13 cellular contexts compared by ENCODE assay signal in the genomic region with DNA sequence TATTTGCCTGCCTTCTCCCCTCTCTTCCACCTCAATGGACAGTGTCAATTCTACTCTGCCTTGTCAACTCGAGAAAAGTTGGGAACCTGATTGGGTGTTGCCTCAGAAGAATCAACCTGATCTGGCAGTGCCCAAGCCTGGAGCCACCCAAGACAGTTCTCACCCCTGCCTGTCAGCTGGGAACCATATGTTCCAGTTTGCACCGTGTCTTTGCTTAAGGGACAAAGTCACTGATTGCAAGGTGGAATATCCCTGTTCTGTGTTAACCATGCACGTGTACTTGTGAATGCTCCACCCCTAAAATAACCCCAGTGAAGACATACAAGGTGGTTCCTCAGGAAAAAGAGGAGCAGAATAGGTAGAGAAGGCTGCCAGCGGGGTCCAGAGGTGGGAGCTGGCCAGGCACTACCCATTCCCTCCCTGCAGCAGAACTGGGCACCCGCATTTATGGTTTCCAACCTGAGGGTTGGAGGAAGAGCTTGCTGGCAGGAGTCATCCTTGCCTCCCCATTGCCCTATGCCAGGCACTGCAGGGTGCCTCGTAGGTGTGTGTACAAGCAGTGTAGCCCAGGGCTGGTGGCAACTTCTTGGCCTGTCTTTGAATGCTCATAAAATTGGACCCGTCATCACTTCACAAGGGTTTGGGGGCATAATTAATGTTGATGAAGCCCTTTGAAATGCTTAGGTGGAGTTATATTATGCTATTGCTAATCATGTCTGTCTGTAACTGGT. TPM values are rescaled to one million over a fixed set of nuclear protein-coding genes. Genes with fewer than 3 reads are reported as not detected.
DNase-seq lines count a peak whose midpoint lies in the region; ATAC-seq and TF ChIP-seq lines count a peak whose summit lies in the region.
"Had no signal": no experiment of that assay in that cellular context is flagged by ENCODE, and none has a peak within 500 bp of the region (broad histone marks: within the 10 kb centered on the region; RNA-seq: fewer than 3 reads in every experiment).

No MANE protein-coding gene starts in this region.

- H3K4me3 Mint-ChIP-seq in T-helper 2 cell treated with Interferon-gamma antibody and Interleukin-4, amounts not matched to agents 5 μg/mL and 100 μg/mL, for 36 hours, result no peak overlapping the region

- peak; percentile 52 for ATAC-seq in left ventricle myocardium superior
- ATAC-seq in psoas muscle, result no peak
- no peak for ATAC-seq in HG02623 (IDR thresholded peaks at IDR 0.05; ENCODE audit: unreplicated experiment)
- ATAC-seq: A549, K562, PC-3 had no signal

- DNase-seq in T-helper 2 cell treated with Interferon-gamma antibody and Interleukin-4, amounts not matched to agents 5 μg/mL and 100 μg/mL, for 36 hours (ENCODE audit: low spot score), result peak; percentile 1
- DNase-seq in T-helper 2 cell, result no peak
- peak; percentile 84 for DNase-seq in DMS79 (lab: John Stamatoyannopoulos, UW)
- DNase-seq in NCI-H69 (lab: John Stamatoyannopoulos, UW), result peak; percentile 88
- DNase-seq in left ventricle myocardium superior, result no peak
- no peak for DNase-seq in psoas muscle
- no peak for DNase-seq in hepatocyte (ENCODE audit: low spot score)
- DNase-seq: HCEC 1CT, NCI-H526 treated with DMSO at 0.1 percent for 48 hours, PC-3 had no signal

- H3K4me1 Mint-ChIP-seq in T-helper 2 cell treated with Interferon-gamma antibody and Interleukin-4, amounts not matched to agents 5 μg/mL and 100 μg/mL, for 36 hours (ENCODE audit: low read depth), result peaks cover 14% of the 10 kb centered on the region

- no peak overlapping the region for H2AFZ ChIP-seq in hepatocyte

- no peak overlapping the region for H3K4me3 ChIP-seq in psoas muscle
- no peak overlapping the region for H3K4me3 ChIP-seq in hepatocyte
- H3K4me3 ChIP-seq: A549, K562 had no signal

- no peak overlapping the region for H3K27ac ChIP-seq in psoas muscle
- no peak overlapping the region for H3K27ac ChIP-seq in hepatocyte
- H3K27ac ChIP-seq: A549 had no signal

- TF ChIP-seq CTCF in psoas muscle (IDR thresholded peaks at IDR 0.05) (no peak), hepatocyte (IDR thresholded peaks at IDR 0.05; ENCODE audit: poor library complexity) (no peak)

- intact Hi-C loops in left ventricle myocardium superior (cut with micrococcal nuclease), result no loop called here
- intact Hi-C loops in psoas muscle (cut with DNase I), result loop anchor here in 1 of 2 donors (10.0 kb wide), 1 partner anchor 208 kb away; no protein-coding TSS in a partner anchor

- H3K4me1 ChIP-seq in psoas muscle (no peaks in the 10 kb centered on the region), hepatocyte (ENCODE audit: insufficient read depth) (no peaks in the 10 kb centered on the region)
- H3K4me1 ChIP-seq: A549 had no signal

- H3K27me3 Mint-ChIP-seq in T-helper 2 cell treated with Interferon-gamma antibody and Interleukin-4, amounts not matched to agents 5 μg/mL and 100 μg/mL, for 36 hours (ENCODE audit: low read depth), result no peaks in the 10 kb centered on the region

- H3K9me3 Mint-ChIP-seq in T-helper 2 cell treated with Interferon-gamma antibody and Interleukin-4, amounts not matched to agents 5 μg/mL and 100 μg/mL, for 36 hours, result no peaks in the 10 kb centered on the region

- no peaks in the 10 kb centered on the region for H3K79me2 ChIP-seq in hepatocyte

- WGBS in psoas muscle, 3 donors, result 87 to 90% (median 87%) methylated on average over 7 of the region's 7 CpGs
- 93% methylated on average over 7 of the region's 7 CpGs for WGBS in hepatocyte (ENCODE audit: low lambda C conversion rate, missing lambda C conversion rate)

- H3K36me3 ChIP-seq in psoas muscle (ENCODE audit: insufficient read depth in 1 of 2, low read depth in 1 of 2), result no peaks in the 10 kb centered on the region
- no peaks in the 10 kb centered on the region for H3K36me3 ChIP-seq in hepatocyte (replicated peaks; ENCODE audit: insufficient read depth, low read depth)

- H3K9me3 ChIP-seq in psoas muscle (no peaks in the 10 kb centered on the region), hepatocyte (ENCODE audit: low read depth) (no peaks in the 10 kb centered on the region)
- H3K9me3 ChIP-seq: A549 had no signal

- no peaks in the 10 kb centered on the region for H4K20me1 ChIP-seq in hepatocyte (ENCODE audit: insufficient read depth, poor library complexity, severe bottlenecking)

- H3K4me2 ChIP-seq in hepatocyte, result no peak overlapping the region
- H3K4me2 ChIP-seq: A549 had no signal

- no peaks in the 10 kb centered on the region for H3K27me3 ChIP-seq in psoas muscle (ENCODE audit: insufficient read depth in 3 of 3, low read length in 2 of 3)
- H3K27me3 ChIP-seq in hepatocyte, result no peaks in the 10 kb centered on the region

- H3K36me3 Mint-ChIP-seq in T-helper 2 cell treated with Interferon-gamma antibody and Interleukin-4, amounts not matched to agents 5 μg/mL and 100 μg/mL, for 36 hours (ENCODE audit: low read depth), result peaks cover 31% of the 10 kb centered on the region

- no peaks in the 10 kb centered on the region for H3K9me2 ChIP-seq in hepatocyte (replicated peaks; ENCODE audit: insufficient read depth)

- H3K27ac Mint-ChIP-seq in T-helper 2 cell treated with Interferon-gamma antibody and Interleukin-4, amounts not matched to agents 5 μg/mL and 100 μg/mL, for 36 hours, result no peak overlapping the region

RNA-seq across cellular contexts. Expression of a gene that starts 11.3 kb away (rescaled TPM):
- total RNA-seq in left ventricle myocardium superior, result 34.6 TPM
- 10 to 100 TPM in 1 of 4 donors, 1 to 10 TPM in 3; 3.5 to 10.9 (median 5.2) TPM for total RNA-seq in psoas muscle
- 1 to 10 TPM; 1.1 to 5.0 (median 1.8) TPM for polyA plus RNA-seq in psoas muscle
- total RNA-seq in hepatocyte, result 25.4 and 26.6 TPM in 2 replicates
- polyA plus RNA-seq in hepatocyte, result 27.3 and 37.9 TPM in 2 replicates

RNA-seq across cellular contexts. Expression of a gene that starts 13.3 kb away (rescaled TPM):
- total RNA-seq in left ventricle myocardium superior (4.9 TPM), psoas muscle (1 to 10 TPM in 3 of 4 donors, under 1 TPM in 1; 0.89 to 3.3 (median 1.9) TPM), hepatocyte (2.9 and 3.5 TPM in 2 replicates)
- polyA plus RNA-seq in psoas muscle (1 to 10 TPM; 1.2 to 4.2 (median 1.4) TPM), hepatocyte (4.3 and 5.5 TPM in 2 replicates)

Comparison
In these comparisons a context has a peak if more than half of its experiments do, and no peak if none do; other contexts are left out.
1. DNase-seq: peak in T-helper 2 cell treated with Interferon-gamma antibody and Interleukin-4, amounts not matched to agents 5 μg/mL and 100 μg/mL, for 36 hours (single experiment), DMS79 (single experiment) and NCI-H69 (single experiment); none in T-helper 2 cell (0 of 5), left ventricle myocardium superior (single experiment), psoas muscle (0 of 2) and hepatocyte (single experiment).